ENCODE assay signal across 8 cellular contexts in genomic region chr18:26090130-26091046, GRCh38. TPM values are rescaled to one million over a fixed set of nuclear protein-coding genes. Genes with fewer than 3 reads are reported as not detected.
DNase-seq lines count a peak whose midpoint lies in the region; ATAC-seq and TF ChIP-seq lines count a peak whose summit lies in the region.

A gene with protein sequence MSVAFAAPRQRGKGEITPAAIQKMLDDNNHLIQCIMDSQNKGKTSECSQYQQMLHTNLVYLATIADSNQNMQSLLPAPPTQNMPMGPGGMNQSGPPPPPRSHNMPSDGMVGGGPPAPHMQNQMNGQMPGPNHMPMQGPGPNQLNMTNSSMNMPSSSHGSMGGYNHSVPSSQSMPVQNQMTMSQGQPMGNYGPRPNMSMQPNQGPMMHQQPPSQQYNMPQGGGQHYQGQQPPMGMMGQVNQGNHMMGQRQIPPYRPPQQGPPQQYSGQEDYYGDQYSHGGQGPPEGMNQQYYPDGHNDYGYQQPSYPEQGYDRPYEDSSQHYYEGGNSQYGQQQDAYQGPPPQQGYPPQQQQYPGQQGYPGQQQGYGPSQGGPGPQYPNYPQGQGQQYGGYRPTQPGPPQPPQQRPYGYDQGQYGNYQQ (minus strand): TSS chr18:26090613. CDS start chr18:26090569, 44 bp downstream.

- no peak for TF ChIP-seq CTCF in AG04450 (IDR thresholded peaks at IDR 0.05; ENCODE audit: low read depth, low read length)

- ATAC-seq in GM18907 (IDR thresholded peaks at IDR 0.05; ENCODE audit: unreplicated experiment): peak; percentile 87
- ATAC-seq in HG03159 (IDR thresholded peaks at IDR 0.05; ENCODE audit: unreplicated experiment): peak; percentile 77

- H3K27ac ChIP-seq in AG04450 (ENCODE audit: low read depth, low read length): peak within 1 kb of the TSS; percentile 97

- no peaks in the 10 kb centered on the region for H3K9me3 ChIP-seq in AG04450 (ENCODE audit: control insufficient read depth, insufficient read depth, low read length)

- DNase-seq in AG04450 (ENCODE audit: low read depth, low spot score) (peak; percentile 82), NCI-H2227 treated with DMSO at 0.1 percent for 48 hours (lab: John Stamatoyannopoulos, UW) (peak; percentile 91), inferior parietal cortex (ENCODE audit: extremely low spot score) (peak; percentile 93)
- peak; percentile 73 to 83 (median 76) for DNase-seq in activated CD4-positive, CD25-positive, alpha-beta regulatory T cell (lab: John Stamatoyannopoulos, UW)
- peak; percentile 90 for DNase-seq in central memory CD4-positive, alpha-beta T cell
- peak; percentile 76 to 87 for DNase-seq in stimulated activated CD4-positive, alpha-beta T cell treated with anti-CD3 and anti-CD28 coated beads, Interleukin-12 subunit alpha, Interleukin-12 subunit beta, amount 100 ng/mL, for 24 hours (ENCODE audit: low read depth in 2 of 2)

- H3K4me3 ChIP-seq in AG04450 (ENCODE audit: low read depth, low read length): peak within 1 kb of the TSS; percentile 87

- H3K27me3 ChIP-seq in AG04450 (ENCODE audit: control insufficient read depth, insufficient read depth, low read length): no peaks in the 10 kb centered on the region

- POLR2A ChIA-PET in AG04450 (lab: Yijun Ruan, JAX): interaction anchor here (1.4 kb wide), 1 partner anchor 136 kb away, joined by 3 read pairs; the partner anchor contains the start of gene TAF4B

- CTCF ChIA-PET in AG04450 (lab: Charles Lee): no interaction called here

RNA-seq across cellular contexts. Expression of the gene that starts here (rescaled TPM):
- polyA plus RNA-seq in AG04450 (2011; rRNA removed): 120 and 126 TPM in 2 replicates
- polyA minus RNA-seq in AG04450 (2011; rRNA and poly(A)+ RNA removed): 263 and 299 TPM in 2 replicates

Comparison
In these comparisons a context has a peak if more than half of its experiments do, and no peak if none do; other contexts are left out.
1. Peak in every context shown above with its lines: DNase-seq, ATAC-seq, H3K4me3 ChIP-seq and H3K27ac ChIP-seq.